ENCODE assay signal across 6 cellular contexts in the genomic region with DNA sequence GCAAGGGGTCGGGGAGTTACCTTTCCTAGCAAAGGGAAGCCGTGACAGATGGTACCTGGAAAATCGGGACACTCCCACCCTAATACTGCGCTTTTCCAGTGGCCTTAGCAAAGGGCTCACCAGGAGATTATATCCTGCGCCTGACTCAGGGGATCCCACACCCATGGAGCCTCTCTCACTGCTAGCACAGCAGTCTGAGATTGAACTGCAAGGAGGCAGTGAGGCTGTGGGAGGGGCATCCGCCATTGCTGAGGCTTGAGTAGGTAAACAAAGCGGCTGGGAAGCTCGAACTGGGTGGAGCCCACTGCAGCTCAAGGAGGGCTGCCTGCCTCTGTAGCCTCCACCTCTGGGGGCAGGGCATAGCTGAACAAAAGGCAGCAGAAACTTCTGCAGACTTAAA. TPM values are rescaled to one million over a fixed set of nuclear protein-coding genes. Genes with fewer than 3 reads are reported as not detected.
A peak's percentile ranks its signal among the peaks of the same experiment; 100 is the strongest.
DNase-seq lines count a peak whose midpoint lies in the region; FAIRE-seq and TF ChIP-seq lines count a peak whose summit lies in the region.
"Not testable (repeated sequence)": the region's sequence is repeated elsewhere in the genome, so short reads cannot be mapped to it uniquely, and the experiment has no call there.

No MANE protein-coding gene starts in this region.

- H3K4me1 ChIP-seq in kidney (ENCODE audit: control insufficient read depth in 1 of 2, insufficient read depth in 1 of 2, low read depth in 1 of 2, low read length in 2 of 2) = not testable (repeated sequence)

- not testable (repeated sequence) for H3K9me3 Mint-ChIP-seq in activated T-cell treated with anti-CD3 and anti-CD28 coated beads, Interleukin-2, amount 50 U/mL, for 24 hours

- H3K27ac Mint-ChIP-seq in activated T-cell treated with anti-CD3 and anti-CD28 coated beads, Interleukin-2, amount 50 U/mL, for 24 hours = not testable (repeated sequence)

- H3K9me3 ChIP-seq in WERI-Rb-1 (ENCODE audit: severe bottlenecking) = peaks cover 15% of the 10 kb centered on the region
- H3K9me3 ChIP-seq in kidney (ENCODE audit: control insufficient read depth in 1 of 2, low read length in 2 of 2) = not testable (repeated sequence)

- not testable (repeated sequence) for H3K27me3 Mint-ChIP-seq in activated T-cell treated with anti-CD3 and anti-CD28 coated beads, Interleukin-2, amount 50 U/mL, for 24 hours

- not testable (repeated sequence) for H3K36me3 ChIP-seq in WERI-Rb-1; kidney (ENCODE audit: control insufficient read depth in 1 of 2, insufficient read depth in 2 of 2, low read length in 2 of 2)

- TF ChIP-seq CTCF in WERI-Rb-1 (IDR thresholded peaks at IDR 0.05; ENCODE audit: low read depth, low read length); kidney (IDR thresholded peaks at IDR 0.05; ENCODE audit: borderline replicate concordance, extremely low read depth, insufficient read depth): not testable (repeated sequence)

- H3K9ac ChIP-seq in kidney (ENCODE audit: low read length in 2 of 2) = not testable (repeated sequence)

- not testable (repeated sequence) for H3K27me3 ChIP-seq in WERI-Rb-1 (ENCODE audit: insufficient read depth, low read depth, severe bottlenecking)

- H3K4me3 ChIP-seq in WERI-Rb-1 (ENCODE audit: low read depth, low read length); kidney (ENCODE audit: low read length in 2 of 2): not testable (repeated sequence)

- H3K27ac ChIP-seq in WERI-Rb-1; kidney (ENCODE audit: low read depth in 2 of 2, low read length in 2 of 2): not testable (repeated sequence)

- FAIRE-seq in kidney (lab: Jason Lieb, UNC) = not testable (repeated sequence)

- DNase-seq in NCI-H69 (lab: John Stamatoyannopoulos, UW) (peak; percentile 21), WERI-Rb-1 (peak; percentile 2), kidney (peak; percentile 22), posterior vena cava (ENCODE audit: low spot score) (peak; percentile 16), ureter (ENCODE audit: low spot score) (peak; percentile 36)
- DNase-seq in activated T-cell treated with anti-CD3 and anti-CD28 coated beads, Interleukin-2, amount 50 U/mL, for 24 hours = peak; percentile 15

- intact Hi-C loops in kidney (cut with DNase I); posterior vena cava (cut with DNase I): not testable (repeated sequence)

- not testable (repeated sequence) for H3K4me3 Mint-ChIP-seq in activated T-cell treated with anti-CD3 and anti-CD28 coated beads, Interleukin-2, amount 50 U/mL, for 24 hours

- H3K4me1 Mint-ChIP-seq in activated T-cell treated with anti-CD3 and anti-CD28 coated beads, Interleukin-2, amount 50 U/mL, for 24 hours (ENCODE audit: low read depth) = not testable (repeated sequence)

- not testable (repeated sequence) for H3K36me3 Mint-ChIP-seq in activated T-cell treated with anti-CD3 and anti-CD28 coated beads, Interleukin-2, amount 50 U/mL, for 24 hours (ENCODE audit: low read depth)

RNA-seq across cellular contexts. Expression of a gene that starts 16.8 kb away (rescaled TPM):
- total RNA-seq in kidney (96.5 TPM), posterior vena cava (10 to 100 TPM; 72.6 to 79.2 TPM), ureter (90.4 TPM)
- 224 TPM for polyA plus RNA-seq in kidney (ENCODE audit: insufficient read depth, low read depth, low replicate concordance)

RNA-seq across cellular contexts. Expression of a gene that starts 22.8 kb away (rescaled TPM):
- total RNA-seq in kidney (28.0 TPM), posterior vena cava (10 to 100 TPM; 20.2 to 22.7 TPM), ureter (34.3 TPM)
- polyA plus RNA-seq in kidney (ENCODE audit: insufficient read depth, low read depth, low replicate concordance) = 9.8 TPM
